ENCODE assay signal across 8 cellular contexts in genomic region chr4:102827674-102828496, GRCh38. TPM values are rescaled to one million over a fixed set of nuclear protein-coding genes. Genes with fewer than 3 reads are reported as not detected.
A peak's percentile ranks its signal among the peaks of the same experiment; 100 is the strongest.
DNase-seq lines count a peak whose midpoint lies in the region; ATAC-seq and TF ChIP-seq lines count a peak whose summit lies in the region.

No MANE protein-coding gene starts in this region.

- peak; percentile 98 to 100 (median 99) for DNase-seq in CD8-positive, alpha-beta memory T cell
- DNase-seq in HK-2 (ENCODE audit: unreplicated experiment) (peak; percentile 98), NCI-H82 treated with DMSO at 0.1 percent for 48 hours (lab: John Stamatoyannopoulos, UW; ENCODE audit: unreplicated experiment) (peak; percentile 95), lower leg skin (ENCODE audit: low spot score in 2 of 2) (peak; percentile 100)
- peak; percentile 99 for DNase-seq in activated CD4-positive, alpha-beta memory T cell treated with anti-CD3 and anti-CD28 coated beads, Interleukin-2, amount 10 ng/mL, durations not matched to agents 7 days and 5 days
- DNase-seq in stimulated activated CD4-positive, alpha-beta T cell treated with anti-CD3 and anti-CD28 coated beads, Interleukin-4, amount 100 ng/mL, for 4 hours: peak; percentile 94 to 100

- H3K9me3 ChIP-seq in CD8-positive, alpha-beta memory T cell (ENCODE audit: low read length): no peaks in the 10 kb centered on the region
- H3K9me3 ChIP-seq in ectodermal cell (ENCODE audit: control insufficient read depth, low read length): no peaks in the 10 kb centered on the region

- peaks cover 0 to 5% of the 10 kb centered on the region in 2 donors for H3K27me3 Mint-ChIP-seq in CD8-positive, alpha-beta memory T cell
- no peaks in the 10 kb centered on the region for H3K27me3 Mint-ChIP-seq in activated CD4-positive, alpha-beta memory T cell treated with anti-CD3 and anti-CD28 coated beads, Interleukin-2, amount 10 ng/mL, durations not matched to agents 7 days and 5 days

- peaks cover 0 to 3% (median 0%) of the 10 kb centered on the region in 5 donors for H3K9me3 Mint-ChIP-seq in CD8-positive, alpha-beta memory T cell
- no peaks in the 10 kb centered on the region for H3K9me3 Mint-ChIP-seq in activated CD4-positive, alpha-beta memory T cell treated with anti-CD3 and anti-CD28 coated beads, Interleukin-2, amount 10 ng/mL, durations not matched to agents 7 days and 5 days

- H3K27ac Mint-ChIP-seq in CD8-positive, alpha-beta memory T cell: no peak overlapping the region
- no peak overlapping the region for H3K27ac Mint-ChIP-seq in activated CD4-positive, alpha-beta memory T cell treated with anti-CD3 and anti-CD28 coated beads, Interleukin-2, amount 10 ng/mL, durations not matched to agents 7 days and 5 days

- peaks cover 22 to 31% (median 24%) of the 10 kb centered on the region in 3 donors for H3K4me1 Mint-ChIP-seq in CD8-positive, alpha-beta memory T cell
- peaks cover 35% of the 10 kb centered on the region for H3K4me1 Mint-ChIP-seq in activated CD4-positive, alpha-beta memory T cell treated with anti-CD3 and anti-CD28 coated beads, Interleukin-2, amount 10 ng/mL, durations not matched to agents 7 days and 5 days

- intact Hi-C loops in lower leg skin (cut with DNase I; ENCODE audit: low total_unique reads): loop anchor here (2.0 to 5.0 kb wide), 2 partner anchors 41 to 326 kb away; partner anchors contain the start of genes CISD2 and NFKB1

- H3K36me3 Mint-ChIP-seq in CD8-positive, alpha-beta memory T cell: peaks cover 0 to 17% (median 4%) of the 10 kb centered on the region in 3 donors
- H3K36me3 Mint-ChIP-seq in activated CD4-positive, alpha-beta memory T cell treated with anti-CD3 and anti-CD28 coated beads, Interleukin-2, amount 10 ng/mL, durations not matched to agents 7 days and 5 days (ENCODE audit: low read depth): peaks cover 21% of the 10 kb centered on the region

- no peak for TF ChIP-seq CTCF in lower leg skin (IDR thresholded peaks at IDR 0.05)

- H3K36me3 ChIP-seq in CD8-positive, alpha-beta memory T cell (ENCODE audit: insufficient read depth, low read length): peaks cover 9% of the 10 kb centered on the region
- H3K36me3 ChIP-seq in ectodermal cell (ENCODE audit: control insufficient read depth, insufficient read depth, low read length): no peaks in the 10 kb centered on the region

- peaks cover 28% of the 10 kb centered on the region for H3K4me1 ChIP-seq in CD8-positive, alpha-beta memory T cell (ENCODE audit: insufficient read depth, low read length)
- no peaks in the 10 kb centered on the region for H3K4me1 ChIP-seq in ectodermal cell (ENCODE audit: control insufficient read depth, insufficient read depth, low read length)

- POLR2A ChIA-PET in CD8-positive, alpha-beta memory T cell (lab: Charles Lee): interaction anchor here (0.8 to 7.0 kb wide), 17 partner anchors 8 to 484 kb away, joined by 3 to 182 read pairs (median 5); partner anchors contain the start of genes BDH2, CISD2, MANBA and NFKB1
- POLR2A ChIA-PET in activated CD4-positive, alpha-beta memory T cell treated with anti-CD3 and anti-CD28 coated beads, Interleukin-2, amount 10 ng/mL, durations not matched to agents 7 days and 5 days (lab: Charles Lee): interaction anchor here (0.6 to 15.1 kb wide), 48 partner anchors 11 to 483 kb away, joined by 3 to 510 read pairs (median 5); partner anchors contain the start of genes BDH2, CENPE, CISD2 and MANBA

- H3K4me3 ChIP-seq in CD8-positive, alpha-beta memory T cell (ENCODE audit: low read length): peak overlapping the region; percentile 90
- H3K4me3 ChIP-seq in ectodermal cell (ENCODE audit: insufficient read depth, low read depth, low read length): peak overlapping the region; percentile 87
- peak overlapping the region; percentile 88 for H3K4me3 ChIP-seq in lower leg skin (ENCODE audit: low read depth, poor library complexity, severe bottlenecking)

- WGBS in ectodermal cell, 2 experiments: 0 to 1% methylated on average over 50 of the region's 50 CpGs
- WGBS in lower leg skin, 2 donors: 0 to 1% methylated on average over 41 to 48 of the region's 50 CpGs

- peak overlapping the region; percentile 99 for H3K27ac ChIP-seq in CD8-positive, alpha-beta memory T cell (ENCODE audit: low read depth, low read length)
- peak overlapping the region; percentile 99 for H3K27ac ChIP-seq in ectodermal cell (ENCODE audit: insufficient read depth, low read depth, low read length, poor library complexity, severe bottlenecking)

- no peak overlapping the region for H3K4me3 Mint-ChIP-seq in CD8-positive, alpha-beta memory T cell
- no peak overlapping the region for H3K4me3 Mint-ChIP-seq in activated CD4-positive, alpha-beta memory T cell treated with anti-CD3 and anti-CD28 coated beads, Interleukin-2, amount 10 ng/mL, durations not matched to agents 7 days and 5 days

- H3K27me3 ChIP-seq in CD8-positive, alpha-beta memory T cell (ENCODE audit: insufficient read depth, low read length, poor library complexity, severe bottlenecking): no peaks in the 10 kb centered on the region
- no peaks in the 10 kb centered on the region for H3K27me3 ChIP-seq in ectodermal cell (ENCODE audit: control insufficient read depth, insufficient read depth, low read length, poor library complexity, severe bottlenecking)

- no peak for TF ChIP-seq POLR2A in lower leg skin (IDR thresholded peaks at IDR 0.05)

- CTCF ChIA-PET in CD8-positive, alpha-beta memory T cell (lab: Charles Lee): interaction anchor here (0.7 to 2.8 kb wide), 15 partner anchors 10 to 397 kb away, joined by 3 to 29 read pairs (median 4); partner anchors contain the start of genes CISD2, MANBA and SLC9B2
- CTCF ChIA-PET in activated CD4-positive, alpha-beta memory T cell treated with anti-CD3 and anti-CD28 coated beads, Interleukin-2, amount 10 ng/mL, durations not matched to agents 7 days and 5 days (lab: Charles Lee): interaction anchor here (0.6 to 3.3 kb wide), 20 partner anchors 8 to 483 kb away, joined by 3 to 34 read pairs (median 4); partner anchors contain the start of genes BDH2, CISD2, MANBA and SLC39A8

- ATAC-seq in GM19463 (IDR thresholded peaks at IDR 0.05; ENCODE audit: unreplicated experiment): peak; percentile 76

RNA-seq across cellular contexts. Expression of gene UBE2D3, which starts 0.5 kb away (rescaled TPM):
- 100 to 1,000 TPM; 436 to 452 TPM for total RNA-seq in CD8-positive, alpha-beta memory T cell
- polyA plus RNA-seq in CD8-positive, alpha-beta memory T cell: 466 TPM
- 100 to 1,000 TPM; 378 to 380 TPM for total RNA-seq in activated CD4-positive, alpha-beta memory T cell treated with anti-CD3 and anti-CD28 coated beads, Interleukin-2, amount 10 ng/mL, durations not matched to agents 7 days and 5 days
- 349 TPM for polyA plus RNA-seq in ectodermal cell (2013, experiment 1 of 4)
- polyA plus RNA-seq in ectodermal cell (2013, experiment 2 of 4): 338 TPM
- polyA plus RNA-seq in ectodermal cell (2013, experiment 3 of 4): 351 TPM
- polyA plus RNA-seq in ectodermal cell (2013, experiment 4 of 4): 330 TPM
- 100 to 1,000 TPM; 391 to 497 (median 418) TPM for total RNA-seq in lower leg skin

RNA-seq across cellular contexts. Expression of gene CISD2, which starts 40.9 kb away (rescaled TPM):
- 10 to 100 TPM; 43.6 to 43.7 TPM for total RNA-seq in CD8-positive, alpha-beta memory T cell
- polyA plus RNA-seq in CD8-positive, alpha-beta memory T cell: 36.0 TPM
- total RNA-seq in activated CD4-positive, alpha-beta memory T cell treated with anti-CD3 and anti-CD28 coated beads, Interleukin-2, amount 10 ng/mL, durations not matched to agents 7 days and 5 days: 10 to 100 TPM; 37.9 to 39.8 TPM
- polyA plus RNA-seq in ectodermal cell (2013, experiment 1 of 4): 58.8 TPM
- 63.5 TPM for polyA plus RNA-seq in ectodermal cell (2013, experiment 2 of 4)
- 55.0 TPM for polyA plus RNA-seq in ectodermal cell (2013, experiment 3 of 4)
- 58.6 TPM for polyA plus RNA-seq in ectodermal cell (2013, experiment 4 of 4)
- total RNA-seq in lower leg skin: 10 to 100 TPM in 3 of 4 donors, 1 to 10 TPM in 1; 5.5 to 12.0 (median 11.3) TPM

Comparison
In these comparisons a context has a peak if more than half of its experiments do, and no peak if none do; other contexts are left out.
1. Peak in every context shown above with its lines: DNase-seq, ATAC-seq, H3K4me3 ChIP-seq and H3K27ac ChIP-seq.